In the genomic region with DNA sequence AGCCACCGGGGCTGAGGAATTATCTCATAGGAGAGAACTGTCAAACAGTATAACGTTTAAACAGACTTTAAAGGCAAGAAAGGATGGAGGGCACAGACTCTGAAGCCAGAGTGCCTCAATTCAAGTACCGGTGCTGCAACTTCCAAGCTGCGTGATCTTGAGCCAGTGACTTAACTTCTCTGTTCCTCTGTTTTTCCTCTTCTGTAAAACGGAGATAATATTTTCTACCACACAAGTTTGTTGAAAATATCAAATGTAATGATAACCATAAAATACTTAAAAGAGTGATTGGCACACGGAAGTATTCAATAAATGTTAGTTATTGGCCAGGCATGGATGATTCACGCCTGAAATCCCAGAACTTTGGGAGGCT, we compare ENCODE assay signal across 19 cellular contexts. TPM values are rescaled to one million over a fixed set of nuclear protein-coding genes. Genes with fewer than 3 reads are reported as not detected.
A peak's percentile ranks its signal among the peaks of the same experiment; 100 is the strongest.
DNase-seq lines count a peak whose midpoint lies in the region; ATAC-seq, FAIRE-seq and TF ChIP-seq lines count a peak whose summit lies in the region.
"Had no signal": no experiment of that assay in that cellular context is flagged by ENCODE, and none has a peak within 500 bp of the region (broad histone marks: within the 10 kb centered on the region; RNA-seq: fewer than 3 reads in every experiment).

No MANE protein-coding gene starts in this region.

- no peak overlapping the region for H3K4me3 Mint-ChIP-seq in activated CD4-positive, alpha-beta T cell treated with anti-CD3 and anti-CD28 coated beads, Interleukin-2, amount 10 ng/mL, durations not matched to agents 7 days and 5 days
- peak overlapping the region; percentile 91 for H3K4me3 Mint-ChIP-seq in activated T-helper 17 cell treated with anti-CD3 and anti-CD28 coated beads, Interleukin-2, amount 50 U/mL, for 72 hours
- H3K4me3 Mint-ChIP-seq in naive thymus-derived CD8-positive, alpha-beta T cell: peak overlapping the region in 1 of 10 donors; percentile 20
- H3K4me3 Mint-ChIP-seq: mesothelial cell of epicardium, neural progenitor cell had no signal

- H3K9me3 Mint-ChIP-seq in activated CD4-positive, alpha-beta T cell treated with anti-CD3 and anti-CD28 coated beads, Interleukin-2, amount 10 ng/mL, durations not matched to agents 7 days and 5 days: no peaks in the 10 kb centered on the region
- H3K9me3 Mint-ChIP-seq in activated T-helper 17 cell treated with anti-CD3 and anti-CD28 coated beads, Interleukin-2, amount 50 U/mL, for 72 hours: no peaks in the 10 kb centered on the region
- H3K9me3 Mint-ChIP-seq in naive thymus-derived CD8-positive, alpha-beta T cell: no peaks in the 10 kb centered on the region
- H3K9me3 Mint-ChIP-seq: mesothelial cell of epicardium, neural progenitor cell had no signal

- no peak for DNase-seq in activated CD4-positive, alpha-beta T cell treated with anti-CD3 and anti-CD28 coated beads, Interleukin-2, amount 10 ng/mL, durations not matched to agents 7 days and 5 days
- DNase-seq in activated CD4-positive, alpha-beta T cell treated with anti-CD3 and anti-CD28 coated beads for 4 hours: no peak
- no peak for DNase-seq in GM12892 (ENCODE audit: insufficient read length)
- DNase-seq in naive thymus-derived CD8-positive, alpha-beta T cell: no peak
- no peak for DNase-seq in stimulated activated naive CD4-positive, alpha-beta T cell treated with Interleukin-2 at 50 U/mL for 16 hours (lab: John Stamatoyannopoulos, UW)
- no peak for DNase-seq in NCI-H82 (lab: John Stamatoyannopoulos, UW)
- DNase-seq: C1 segment of cervical spinal cord, DMS53, KG1, left colon, NCI-H1048, NCI-H510A, transverse colon had no signal

- no peak for ATAC-seq in activated T-helper 17 cell treated with anti-CD3 and anti-CD28 coated beads, Interleukin-2, amount 50 U/mL, for 72 hours (replicated peaks)
- ATAC-seq in naive thymus-derived CD8-positive, alpha-beta T cell: no peak
- ATAC-seq in HG02840 (IDR thresholded peaks at IDR 0.05; ENCODE audit: low FRiP score, unreplicated experiment): no peak
- ATAC-seq: esophagus mucosa, left colon had no signal

- CTCF ChIA-PET in activated CD4-positive, alpha-beta T cell treated with anti-CD3 and anti-CD28 coated beads, Interleukin-2, amount 10 ng/mL, durations not matched to agents 7 days and 5 days (lab: Charles Lee): interaction anchor here (1.1 to 7.4 kb wide), 8 partner anchors 12 to 235 kb away, joined by 4 to 101 read pairs (median 7); a partner anchor contains a TSS

- POLR2A ChIA-PET in activated CD4-positive, alpha-beta T cell treated with anti-CD3 and anti-CD28 coated beads, Interleukin-2, amount 10 ng/mL, durations not matched to agents 7 days and 5 days (lab: Charles Lee): no interaction called here
- POLR2A ChIA-PET in naive thymus-derived CD8-positive, alpha-beta T cell (lab: Charles Lee): interaction anchor here (1.2 to 2.2 kb wide), 5 partner anchors 10 to 18 kb away, joined by 3 to 7 read pairs (median 5); a partner anchor contains a TSS

- peak overlapping the region; percentile 95 for H3K27ac Mint-ChIP-seq in activated CD4-positive, alpha-beta T cell treated with anti-CD3 and anti-CD28 coated beads, Interleukin-2, amount 10 ng/mL, durations not matched to agents 7 days and 5 days
- H3K27ac Mint-ChIP-seq in activated T-helper 17 cell treated with anti-CD3 and anti-CD28 coated beads, Interleukin-2, amount 50 U/mL, for 72 hours: peak overlapping the region; percentile 97
- H3K27ac Mint-ChIP-seq in naive thymus-derived CD8-positive, alpha-beta T cell: peak overlapping the region; percentile 78 to 97 (median 94)
- H3K27ac Mint-ChIP-seq: mesothelial cell of epicardium, neural progenitor cell had no signal

- peaks cover 73% of the 10 kb centered on the region for H3K4me1 Mint-ChIP-seq in activated CD4-positive, alpha-beta T cell treated with anti-CD3 and anti-CD28 coated beads, Interleukin-2, amount 10 ng/mL, durations not matched to agents 7 days and 5 days
- peaks cover 53% of the 10 kb centered on the region for H3K4me1 Mint-ChIP-seq in activated T-helper 17 cell treated with anti-CD3 and anti-CD28 coated beads, Interleukin-2, amount 50 U/mL, for 72 hours
- peaks cover 18 to 62% (median 49%) of the 10 kb centered on the region in 4 donors for H3K4me1 Mint-ChIP-seq in naive thymus-derived CD8-positive, alpha-beta T cell
- H3K4me1 Mint-ChIP-seq: neural progenitor cell had no signal

- TF ChIP-seq POLR2A in GM12892 (IDR thresholded peaks at IDR 0.05; ENCODE audit: low read depth, low read length): no peak

- no peaks in the 10 kb centered on the region for H3K27me3 Mint-ChIP-seq in activated CD4-positive, alpha-beta T cell treated with anti-CD3 and anti-CD28 coated beads, Interleukin-2, amount 10 ng/mL, durations not matched to agents 7 days and 5 days
- H3K27me3 Mint-ChIP-seq in activated T-helper 17 cell treated with anti-CD3 and anti-CD28 coated beads, Interleukin-2, amount 50 U/mL, for 72 hours: no peaks in the 10 kb centered on the region
- H3K27me3 Mint-ChIP-seq in naive thymus-derived CD8-positive, alpha-beta T cell: no peaks in the 10 kb centered on the region

- H3K36me3 Mint-ChIP-seq in activated CD4-positive, alpha-beta T cell treated with anti-CD3 and anti-CD28 coated beads, Interleukin-2, amount 10 ng/mL, durations not matched to agents 7 days and 5 days (ENCODE audit: low read depth): peaks cover 23% of the 10 kb centered on the region
- H3K36me3 Mint-ChIP-seq in activated T-helper 17 cell treated with anti-CD3 and anti-CD28 coated beads, Interleukin-2, amount 50 U/mL, for 72 hours (ENCODE audit: low read depth): peaks cover 94% of the 10 kb centered on the region
- peaks cover 0 to 15% (median 0%) of the 10 kb centered on the region in 3 donors for H3K36me3 Mint-ChIP-seq in naive thymus-derived CD8-positive, alpha-beta T cell
- H3K36me3 Mint-ChIP-seq: mesothelial cell of epicardium, neural progenitor cell had no signal

- FAIRE-seq in GM12892 (lab: Jason Lieb, UNC): peak; percentile 44

RNA-seq across cellular contexts. Expression of a gene that starts 18.2 kb away (rescaled TPM):
- 10 to 100 TPM; 39.4 to 41.0 TPM for total RNA-seq in activated CD4-positive, alpha-beta T cell treated with anti-CD3 and anti-CD28 coated beads, Interleukin-2, amount 10 ng/mL, durations not matched to agents 7 days and 5 days
- 72.4 TPM for polyA plus RNA-seq in GM12892 (2012; ENCODE audit: missing spikeins)
- total RNA-seq in activated T-helper 17 cell treated with anti-CD3 and anti-CD28 coated beads, Interleukin-2, amount 50 U/mL, for 72 hours: 100 to 1,000 TPM; 123 to 211 TPM
- total RNA-seq in naive thymus-derived CD8-positive, alpha-beta T cell: 1 to 10 TPM; 5.5 to 5.7 TPM
- 10 to 100 TPM; 22.7 to 32.2 (median 26.1) TPM for polyA plus RNA-seq in naive thymus-derived CD8-positive, alpha-beta T cell
- total RNA-seq: A673 had no signal

RNA-seq across cellular contexts. Expression of a gene that starts 38.0 kb away (rescaled TPM):
- total RNA-seq in activated CD4-positive, alpha-beta T cell treated with anti-CD3 and anti-CD28 coated beads, Interleukin-2, amount 10 ng/mL, durations not matched to agents 7 days and 5 days: 1 to 10 TPM; 1.1 to 6.2 TPM
- polyA plus RNA-seq in GM12892 (2012; ENCODE audit: missing spikeins): 3.9 TPM
- total RNA-seq in activated T-helper 17 cell treated with anti-CD3 and anti-CD28 coated beads, Interleukin-2, amount 50 U/mL, for 72 hours: 10 to 100 TPM in 1 of 2 donors, 1 to 10 TPM in 1; 8.5 to 18.5 TPM
- 1 to 10 TPM; 2.1 to 3.8 TPM for total RNA-seq in naive thymus-derived CD8-positive, alpha-beta T cell
- polyA plus RNA-seq in naive thymus-derived CD8-positive, alpha-beta T cell: 1 to 10 TPM in 1 of 3 donors, under 1 TPM in 1, not detected in 1; 0.80 to 1.4 TPM

Comparison
In these comparisons a context has a peak if more than half of its experiments do, and no peak if none do; other contexts are left out.
1. RNA of a gene that starts 18.2 kb away (total RNA-seq): 123 to 211 TPM in activated T-helper 17 cell treated with anti-CD3 and anti-CD28 coated beads, Interleukin-2, amount 50 U/mL, for 72 hours and 39.4 to 41.0 TPM in activated CD4-positive, alpha-beta T cell treated with anti-CD3 and anti-CD28 coated beads, Interleukin-2, amount 10 ng/mL, durations not matched to agents 7 days and 5 days; 5.5 to 5.7 TPM in naive thymus-derived CD8-positive, alpha-beta T cell; every median in the first group is over 4 times any median in the second.
2. Peak in every context shown above with its lines, with median percentiles within 50 percentile points of each other: H3K27ac Mint-ChIP-seq.